In the genomic region with DNA sequence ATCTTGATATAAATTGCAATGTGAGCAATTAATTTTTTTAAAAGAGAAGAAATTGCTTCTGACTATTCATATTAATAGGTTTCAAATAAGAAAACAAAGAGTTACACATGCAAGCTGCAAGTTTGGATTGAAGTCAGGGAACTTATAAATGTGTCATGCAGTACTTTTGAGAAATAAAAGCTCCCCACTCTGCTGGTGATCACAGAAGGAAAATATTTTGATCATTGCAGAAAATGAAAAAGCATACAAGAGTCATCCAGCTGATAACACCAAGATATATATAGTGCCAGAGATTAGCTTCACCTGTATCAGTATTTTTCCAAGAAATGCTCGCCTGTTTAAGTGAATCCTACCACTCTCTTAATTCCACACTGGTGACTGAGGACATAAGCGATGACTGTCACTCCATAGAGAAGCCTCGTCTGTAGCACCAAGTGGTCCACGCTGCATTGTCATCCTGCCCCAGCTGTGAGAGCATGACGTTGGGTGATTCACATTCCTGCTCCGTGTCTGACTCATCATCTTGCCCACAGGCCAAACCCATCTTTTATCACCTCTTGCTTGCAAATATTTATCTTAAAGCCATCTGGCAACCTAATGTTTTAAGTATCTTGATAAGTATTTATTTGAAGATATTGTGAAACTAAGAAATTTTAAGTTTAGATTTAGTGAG, we compare ENCODE assay signal across 8 cellular contexts.
DNase-seq lines count a peak whose midpoint lies in the region; ATAC-seq and TF ChIP-seq lines count a peak whose summit lies in the region.

No MANE protein-coding gene starts in this region.

- POLR2A ChIA-PET in A673 (lab: Charles Lee; ENCODE audit: low non-redundant PET) = no interaction called here

- no peak overlapping the region for H3K27ac ChIP-seq in A673 (ENCODE audit: low read depth, low read length, poor library complexity, severe bottlenecking)
- no peak overlapping the region for H3K27ac ChIP-seq in RWPE2 (ENCODE audit: poor library complexity, severe bottlenecking)
- no peak overlapping the region for H3K27ac ChIP-seq in foreskin keratinocyte

- BruUV-seq in A673 (replicated peaks; lab: Mats Ljungman, UMichigan) = no TSS peak

- H3K4me1 ChIP-seq in A673 (ENCODE audit: insufficient read depth, low read length, poor library complexity, severe bottlenecking) (no peaks in the 10 kb centered on the region), RWPE2 (ENCODE audit: insufficient read depth, poor library complexity, severe bottlenecking) (peaks cover 12% of the 10 kb centered on the region), foreskin keratinocyte (peaks cover 6% of the 10 kb centered on the region)

- no peak overlapping the region for H3K4me3 ChIP-seq in A673 (ENCODE audit: low read depth, low read length, poor library complexity, severe bottlenecking)
- H3K4me3 ChIP-seq in RWPE2 (ENCODE audit: severe bottlenecking) = no peak overlapping the region

- ATAC-seq in HG02852 (IDR thresholded peaks at IDR 0.05; ENCODE audit: unreplicated experiment) (peak; percentile 54), RWPE2 (ENCODE audit: low read depth) (peak; percentile 97), foreskin keratinocyte (peak; percentile 98), HG02970 (IDR thresholded peaks at IDR 0.05; ENCODE audit: low FRiP score, unreplicated experiment) (no peak), GM21619 (IDR thresholded peaks at IDR 0.05; ENCODE audit: unreplicated experiment) (no peak), HG03378 (IDR thresholded peaks at IDR 0.05; ENCODE audit: unreplicated experiment) (no peak)

- CTCF ChIA-PET in A673 (lab: Charles Lee) = no interaction called here

- H3K27me3 ChIP-seq in A673 (replicated peaks; ENCODE audit: insufficient read depth, low read depth, low read length, poor library complexity) = no peaks in the 10 kb centered on the region
- peaks cover 19% of the 10 kb centered on the region for H3K27me3 ChIP-seq in RWPE2 (ENCODE audit: insufficient read depth, poor library complexity, severe bottlenecking)
- H3K27me3 ChIP-seq in foreskin keratinocyte = no peaks in the 10 kb centered on the region

- TF ChIP-seq CTCF in A673 (conservative IDR thresholded peaks at IDR 0.05; ENCODE audit: low read depth, low read length) = no peak
- no peak for TF ChIP-seq CTCF in RWPE2 (IDR thresholded peaks at IDR 0.05; ENCODE audit: poor library complexity, severe bottlenecking)
- no peak for TF ChIP-seq CTCF in foreskin keratinocyte (conservative IDR thresholded peaks at IDR 0.05)

- H3K9me3 ChIP-seq in A673 (ENCODE audit: low read depth, low read length, poor library complexity, severe bottlenecking) = no peaks in the 10 kb centered on the region
- H3K9me3 ChIP-seq in RWPE2 (ENCODE audit: severe bottlenecking) = no peaks in the 10 kb centered on the region

- peak; percentile 54 for DNase-seq in A673 (ENCODE audit: low spot score)
- peak; percentile 54 for DNase-seq in RWPE2 (ENCODE audit: low spot score)
- peak; percentile 42 to 84 for DNase-seq in foreskin keratinocyte
- no peak for DNase-seq in T-helper 9 cell

- no peaks in the 10 kb centered on the region for H3K36me3 ChIP-seq in A673 (ENCODE audit: insufficient read depth, low read length, poor library complexity, severe bottlenecking)
- H3K36me3 ChIP-seq in RWPE2 (ENCODE audit: low read depth) = no peaks in the 10 kb centered on the region

- intact Hi-C loops in A673 (cut with micrococcal nuclease; ENCODE audit: unreplicated experiment) = no loop called here

Comparison
In these comparisons a context has a peak if more than half of its experiments do, and no peak if none do; other contexts are left out.
1. ATAC-seq: peak in HG02852 (single experiment), RWPE2 (single experiment) and foreskin keratinocyte (single experiment); none in HG02970 (single experiment), GM21619 (single experiment) and HG03378 (single experiment).